ENCODE assay signal across 29 cellular contexts in the genomic region with DNA sequence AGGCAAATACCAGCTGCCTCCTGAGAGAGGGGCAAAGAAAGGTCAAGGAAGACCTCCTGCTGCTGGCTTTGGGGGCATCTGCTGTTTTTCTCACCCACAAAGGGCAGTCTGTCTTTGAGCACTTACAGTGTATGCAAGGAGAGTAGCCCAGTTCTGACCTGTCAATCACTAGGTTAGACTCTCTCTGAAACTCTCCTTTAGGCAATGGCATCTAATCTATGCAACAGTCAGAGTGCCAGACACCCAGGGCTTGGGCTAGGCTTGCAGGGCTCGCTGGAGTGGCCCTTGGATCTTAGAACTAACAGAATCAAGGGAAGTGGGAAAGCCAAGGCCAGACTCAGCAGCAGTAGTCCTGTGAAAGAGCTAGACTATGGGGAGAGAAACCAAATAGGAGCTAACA.
DNase-seq lines count a peak whose midpoint lies in the region; ATAC-seq and TF ChIP-seq lines count a peak whose summit lies in the region.
"Had no signal": no experiment of that assay in that cellular context is flagged by ENCODE, and none has a peak within 500 bp of the region (broad histone marks: within the 10 kb centered on the region; RNA-seq: fewer than 3 reads in every experiment).

No MANE protein-coding gene starts in this region.

- TF ChIP-seq CTCF in cardiac muscle cell (IDR thresholded peaks at IDR 0.05; ENCODE audit: low read depth, low read length): no peak
- TF ChIP-seq CTCF in lower lobe of right lung (IDR thresholded peaks at IDR 0.05): no peak
- no peak for TF ChIP-seq CTCF in upper lobe of right lung (IDR thresholded peaks at IDR 0.05)
- TF ChIP-seq CTCF in coronary artery (IDR thresholded peaks at IDR 0.05): no peak

- H3K27ac ChIP-seq in cardiac muscle cell (peak overlapping the region; percentile 45), lower lobe of right lung (no peak overlapping the region), upper lobe of right lung (no peak overlapping the region), coronary artery (no peak overlapping the region)
- H3K27ac ChIP-seq: ascending aorta, gastrocnemius medialis, SK-N-MC, tibial nerve had no signal

- peaks cover 11% of the 10 kb centered on the region for H3K4me1 ChIP-seq in cardiac muscle cell (ENCODE audit: low read depth)
- no peaks in the 10 kb centered on the region for H3K4me1 ChIP-seq in lower lobe of right lung
- no peaks in the 10 kb centered on the region for H3K4me1 ChIP-seq in upper lobe of right lung
- H3K4me1 ChIP-seq: ascending aorta, gastrocnemius medialis, HAP-1, tibial nerve had no signal

- H3K36me3 ChIP-seq in cardiac muscle cell (no peaks in the 10 kb centered on the region), lower lobe of right lung (no peaks in the 10 kb centered on the region), upper lobe of right lung (no peaks in the 10 kb centered on the region)
- H3K36me3 ChIP-seq: ascending aorta, gastrocnemius medialis, HAP-1, tibial nerve had no signal

- no peaks in the 10 kb centered on the region for H3K27me3 ChIP-seq in cardiac muscle cell
- no peaks in the 10 kb centered on the region for H3K27me3 ChIP-seq in lower lobe of right lung (ENCODE audit: low read depth)
- H3K27me3 ChIP-seq in upper lobe of right lung: no peaks in the 10 kb centered on the region
- H3K27me3 ChIP-seq: ascending aorta, gastrocnemius medialis, tibial nerve had no signal

- no peaks in the 10 kb centered on the region for H3K9me3 ChIP-seq in cardiac muscle cell (ENCODE audit: low read depth)
- no peaks in the 10 kb centered on the region for H3K9me3 ChIP-seq in lower lobe of right lung
- no peaks in the 10 kb centered on the region for H3K9me3 ChIP-seq in upper lobe of right lung
- H3K9me3 ChIP-seq: ascending aorta, gastrocnemius medialis, HAP-1, tibial nerve had no signal

- DNase-seq in cardiac muscle cell (ENCODE audit: low read depth in 1 of 2, low spot score in 1 of 2) (peak in 1 of 2 donors; percentile 74), left cardiac atrium (no peak), SK-N-DZ (ENCODE audit: low spot score) (peak; percentile 71), lower lobe of right lung (no peak), upper lobe of right lung (no peak), Ammon's horn (ENCODE audit: low spot score) (no peak), coronary artery (ENCODE audit: low spot score) (no peak)
- DNase-seq: activated CD4-positive, alpha-beta T cell treated with anti-CD3 and anti-CD28 coated beads, Interleukin-2, amount 50 U/mL, for 4 hours; activated effector memory CD4-positive, alpha-beta T cell treated with Interleukin-2 at 50 U/mL for 16 hours; activated naive CD8-positive, alpha-beta T cell treated with anti-CD3 and anti-CD28 coated beads, Interleukin-2, amount 10 ng/mL, durations not matched to agents 7 days and 5 days; AML-193; gastrocnemius medialis; GF-D8; hippocampal formation; left ventricle myocardium superior; midbrain; naive thymus-derived CD4-positive, alpha-beta T cell; NCI-H1092 treated with DMSO at 0.1 percent for 48 hours; NCI-H187; NCI-H526; RPMI8226; stimulated activated CD4-positive, alpha-beta T cell treated with anti-CD3 and anti-CD28 coated beads, Interleukin-1b, Interleukin-23, amount 100 ng/mL, for 48 hours had no signal

- intact Hi-C loops in left cardiac atrium (cut with DNase I): no loop called here
- intact Hi-C loops in lower lobe of right lung (cut with DNase I): no loop called here
- intact Hi-C loops in upper lobe of right lung (cut with DNase I): no loop called here

- no peak overlapping the region for H3K4me3 ChIP-seq in cardiac muscle cell
- H3K4me3 ChIP-seq in lower lobe of right lung: no peak overlapping the region
- no peak overlapping the region for H3K4me3 ChIP-seq in upper lobe of right lung
- H3K4me3 ChIP-seq in coronary artery: no peak overlapping the region
- H3K4me3 ChIP-seq: ascending aorta, gastrocnemius medialis, HAP-1, K562, SK-N-MC, smooth muscle cell, tibial nerve had no signal

- ATAC-seq in left cardiac atrium (no peak), lower lobe of right lung (peak; percentile 42 to 63), upper lobe of right lung (peak; percentile 74), HG03280 (IDR thresholded peaks at IDR 0.05; ENCODE audit: unreplicated experiment) (no peak)
- ATAC-seq: gastrocnemius medialis; K562; left ventricle myocardium superior; naive thymus-derived CD4-positive, alpha-beta T cell had no signal

Comparison
In these comparisons a context has a peak if more than half of its experiments do, and no peak if none do; other contexts are left out.
1. ATAC-seq: peak in lower lobe of right lung (2 of 2) and upper lobe of right lung (single experiment); none in left cardiac atrium (0 of 2) and HG03280 (single experiment).